Comparison of ENCODE assay signal across 11 cellular contexts in the genomic region with DNA sequence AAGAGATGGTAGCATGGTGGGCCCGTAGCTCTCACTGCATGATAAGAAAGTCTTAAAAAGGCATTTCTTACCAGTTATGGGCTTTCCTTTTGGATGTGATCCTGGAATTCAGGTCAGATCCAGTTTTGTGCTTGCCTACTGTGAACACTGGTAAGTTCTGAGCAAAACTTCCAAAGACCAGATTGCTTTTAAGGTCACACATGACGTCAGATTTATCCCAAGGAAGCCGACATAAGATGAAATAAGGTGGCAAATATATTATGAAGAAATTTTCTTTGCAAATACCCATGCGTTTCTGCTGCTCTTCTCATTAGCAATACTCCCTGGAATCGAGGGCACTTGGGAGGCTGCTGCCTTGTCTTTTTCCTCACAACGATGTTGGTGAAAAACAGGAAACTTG.
"Had no signal": no experiment of that assay in that cellular context is flagged by ENCODE, and none has a peak within 500 bp of the region (broad histone marks: within the 10 kb centered on the region; RNA-seq: fewer than 3 reads in every experiment).

No MANE protein-coding gene starts in this region.

- H3K4me3 ChIP-seq: GM23248, GM23338, HAP-1 had no signal

- H3K9ac ChIP-seq: GM23248 had no signal

- H3K9me3 ChIP-seq: HAP-1 had no signal

- H3K4me1 ChIP-seq: HAP-1 had no signal

- FAIRE-seq: H1, H54 had no signal

- ATAC-seq: GM23338, HCT116 had no signal

- H2AFZ ChIP-seq: GM23248, GM23338 had no signal

- H3K36me3 ChIP-seq: HAP-1 had no signal

- H3K27ac ChIP-seq: GM23248 had no signal

- DNase-seq: GM23248, GOT3, H7, H9, HCEC 1CT, HFFc6 had no signal

- H3K4me2 ChIP-seq: GM23338 had no signal
